In genomic region chr6:90939906-90940305, GRCh38 we compare ENCODE assay signal across 29 cellular contexts.
"Had no signal": no experiment of that assay in that cellular context is flagged by ENCODE, and none has a peak within 500 bp of the region (broad histone marks: within the 10 kb centered on the region; RNA-seq: fewer than 3 reads in every experiment).

No MANE protein-coding gene starts in this region.

- H3K9me3 Mint-ChIP-seq: activated naive CD4-positive, alpha-beta T cell treated with anti-CD3 and anti-CD28 coated beads, Interleukin-2, amount 50 U/mL, for 72 hours; activated naive CD8-positive, alpha-beta T cell treated with anti-CD3 and anti-CD28 coated beads, Interleukin-2, amount 50 U/mL, for 24 hours; activated T-cell treated with anti-CD3 and anti-CD28 coated beads, Interleukin-2, amount 50 U/mL, for 24 hours; activated T-helper 1 cell treated with anti-CD3 and anti-CD28 coated beads, Interleukin-12 subunit alpha, Interleukin-12 subunit beta, Interleukin-2, Interleukin-4 antibody, amounts not matched to agents 30 ng/mL and 10 ng/mL and 1 ng/mL, durations not matched to agents 14 hours and 24 hours and 36 hours; T-cell had no signal

- H3K27ac Mint-ChIP-seq: activated naive CD8-positive, alpha-beta T cell treated with anti-CD3 and anti-CD28 coated beads, Interleukin-2, amount 50 U/mL, for 24 hours; activated T-helper 1 cell treated with anti-CD3 and anti-CD28 coated beads, Interleukin-12 subunit alpha, Interleukin-12 subunit beta, Interleukin-2, Interleukin-4 antibody, amounts not matched to agents 30 ng/mL and 10 ng/mL and 1 ng/mL, durations not matched to agents 14 hours and 24 hours and 36 hours had no signal

- H3K27ac ChIP-seq: ascending aorta, body of pancreas, KMS-11, SK-N-MC, VCaP had no signal

- H3K4me3 ChIP-seq: ascending aorta, body of pancreas had no signal

- H3K36me3 ChIP-seq: ascending aorta had no signal

- H3K4me2 ChIP-seq: KMS-11 had no signal

- H3K4me3 Mint-ChIP-seq: activated CD4-positive, alpha-beta T cell treated with anti-CD3 and anti-CD28 coated beads for 36 hours; activated CD8-positive, alpha-beta memory T cell treated with anti-CD3 and anti-CD28 coated beads, Interleukin-2, amount 10 ng/mL, durations not matched to agents 7 days and 5 days; activated naive CD8-positive, alpha-beta T cell treated with anti-CD3 and anti-CD28 coated beads, Interleukin-2, amount 50 U/mL, for 24 hours; activated T-cell treated with anti-CD3 and anti-CD28 coated beads, Interleukin-2, amount 50 U/mL, for 24 hours; activated T-helper 1 cell treated with anti-CD3 and anti-CD28 coated beads, Interleukin-12 subunit alpha, Interleukin-12 subunit beta, Interleukin-2, Interleukin-4 antibody, amounts not matched to agents 30 ng/mL and 10 ng/mL and 1 ng/mL, durations not matched to agents 14 hours and 24 hours and 36 hours had no signal

- ATAC-seq: body of pancreas, PC-3 had no signal

- H3K9me3 ChIP-seq: ascending aorta, body of pancreas had no signal

- DNase-seq: activated CD4-positive, alpha-beta T cell treated with anti-CD3 and anti-CD28 coated beads for 36 hours; activated CD8-positive, alpha-beta memory T cell treated with anti-CD3 and anti-CD28 coated beads, Interleukin-2, amount 10 ng/mL, durations not matched to agents 7 days and 5 days; activated CD8-positive, alpha-beta T cell treated with anti-CD3 and anti-CD28 coated beads, Interleukin-2, amount 10 ng/mL, durations not matched to agents 7 days and 5 days; activated effector memory CD4-positive, alpha-beta T cell treated with Interleukin-2 at 50 U/mL for 16 hours; activated naive CD4-positive, alpha-beta T cell treated with Interleukin-2 at 50 U/mL for 16 hours; activated naive CD8-positive, alpha-beta T cell treated with anti-CD3 and anti-CD28 coated beads, Interleukin-2, amount 50 U/mL, for 24 hours; activated T-cell treated with anti-CD3 and anti-CD28 coated beads, Interleukin-2, amount 50 U/mL, for 24 hours; amniotic stem cell; body of pancreas; NCI-H1048; NCI-H146; NCI-H187 treated with DMSO at 0.1 percent for 48 hours; NCI-H2081 treated with DMSO at 0.1 percent for 48 hours; NCI-H2171 treated with DMSO at 0.1 percent for 48 hours; NCI-H226; NCI-H526; NCI-H774; NK-92 treated with Interleukin-12 subunit alpha and Interleukin-12 subunit beta, amount 100 ng/mL, for 24 hours; PC-3; SIG-M5; T-cell; T-helper 2 cell; T1000 had no signal

- H3K4me1 ChIP-seq: ascending aorta, body of pancreas had no signal

- H3K27me3 ChIP-seq: ascending aorta, body of pancreas had no signal

- H3K9ac ChIP-seq: KMS-11 had no signal
